Comparison of ENCODE assay signal across 20 cellular contexts in the genomic region with DNA sequence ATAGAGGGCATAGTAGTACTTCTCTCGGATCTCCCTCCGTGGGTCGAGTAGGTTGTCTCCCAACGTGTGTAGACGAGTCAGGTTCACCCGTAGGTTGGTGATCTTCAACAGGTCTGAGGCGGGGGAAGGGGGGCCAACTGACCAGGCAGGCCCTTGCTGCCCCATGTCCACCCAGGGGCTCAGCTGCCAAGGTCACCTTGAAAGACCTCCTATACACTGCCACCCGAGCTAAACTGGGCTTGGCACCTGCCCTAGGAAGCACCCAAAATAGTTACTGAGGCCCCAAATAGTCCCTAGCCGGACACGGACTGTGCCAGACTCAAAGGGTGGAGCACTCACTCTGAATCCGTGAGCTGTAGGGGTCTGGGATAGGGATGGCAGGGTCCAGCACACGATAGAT. TPM values are rescaled to one million over a fixed set of nuclear protein-coding genes. Genes with fewer than 3 reads are reported as not detected.
DNase-seq lines count a peak whose midpoint lies in the region; ATAC-seq and TF ChIP-seq lines count a peak whose summit lies in the region.
"Had no signal": no experiment of that assay in that cellular context is flagged by ENCODE, and none has a peak within 500 bp of the region (broad histone marks: within the 10 kb centered on the region; RNA-seq: fewer than 3 reads in every experiment).

No MANE protein-coding gene starts in this region.

- H3K4me1 Mint-ChIP-seq in HFFc6 (ENCODE audit: low read depth) = peaks cover 26% of the 10 kb centered on the region
- peaks cover 14% of the 10 kb centered on the region for H3K4me1 Mint-ChIP-seq in mesothelial cell of epicardium
- H3K4me1 Mint-ChIP-seq: activated naive CD8-positive, alpha-beta T cell treated with anti-CD3 and anti-CD28 coated beads, Interleukin-2, amount 50 U/mL, for 24 hours; central memory CD8-positive, alpha-beta T cell had no signal

- no peak for DNase-seq in HFFc6
- DNase-seq in coronary artery (ENCODE audit: low spot score) = no peak
- DNase-seq in mesothelial cell of epicardium (ENCODE audit: low spot score in 2 of 2, unreplicated experiment in 2 of 2) = no peak
- DNase-seq in stomach = no peak
- DNase-seq in activated naive CD4-positive, alpha-beta T cell treated with anti-CD3 and anti-CD28 coated beads, Interleukin-2, amount 50 U/mL, for 72 hours (ENCODE audit: low spot score in 2 of 2) = no peak
- DNase-seq in NOMO-1 (lab: John Stamatoyannopoulos, UW; ENCODE audit: unreplicated experiment in 2 of 2) = no peak
- DNase-seq: activated CD4-positive, CD25-positive, alpha-beta regulatory T cell; activated naive CD8-positive, alpha-beta T cell treated with anti-CD3 and anti-CD28 coated beads, Interleukin-2, amount 50 U/mL, for 24 hours; BE2C; foreskin melanocyte; GDM1; NCI-H2029; NCI-H524; SIG-M5; T-helper 2 cell had no signal

- H3K27me3 Mint-ChIP-seq in HFFc6 (ENCODE audit: insufficient read depth) (peaks cover 4% of the 10 kb centered on the region; the same call in 1 of the 2 replicates), mesothelial cell of epicardium (ENCODE audit: low read depth) (no peaks in the 10 kb centered on the region)

- H3K9me3 ChIP-seq in stomach = no peaks in the 10 kb centered on the region
- H3K9me3 ChIP-seq: BE2C had no signal

- TF ChIP-seq POLR2A in stomach (IDR thresholded peaks at IDR 0.05) = no peak

- H3K27ac Mint-ChIP-seq in HFFc6 (no peak overlapping the region), mesothelial cell of epicardium (no peak overlapping the region)
- H3K27ac Mint-ChIP-seq in activated naive CD4-positive, alpha-beta T cell treated with anti-CD3 and anti-CD28 coated beads, Interleukin-2, amount 50 U/mL, for 72 hours = no peak overlapping the region
- H3K27ac Mint-ChIP-seq: activated naive CD8-positive, alpha-beta T cell treated with anti-CD3 and anti-CD28 coated beads, Interleukin-2, amount 50 U/mL, for 24 hours had no signal

- no peaks in the 10 kb centered on the region for H3K9me3 Mint-ChIP-seq in HFFc6
- H3K9me3 Mint-ChIP-seq in mesothelial cell of epicardium = no peaks in the 10 kb centered on the region
- no peaks in the 10 kb centered on the region for H3K9me3 Mint-ChIP-seq in activated naive CD4-positive, alpha-beta T cell treated with anti-CD3 and anti-CD28 coated beads, Interleukin-2, amount 50 U/mL, for 72 hours
- H3K9me3 Mint-ChIP-seq: activated naive CD8-positive, alpha-beta T cell treated with anti-CD3 and anti-CD28 coated beads, Interleukin-2, amount 50 U/mL, for 24 hours; central memory CD8-positive, alpha-beta T cell had no signal

- peaks cover 24% of the 10 kb centered on the region for H3K36me3 Mint-ChIP-seq in HFFc6 (ENCODE audit: low read depth)
- peaks cover 19% of the 10 kb centered on the region for H3K36me3 Mint-ChIP-seq in mesothelial cell of epicardium
- no peaks in the 10 kb centered on the region for H3K36me3 Mint-ChIP-seq in activated naive CD4-positive, alpha-beta T cell treated with anti-CD3 and anti-CD28 coated beads, Interleukin-2, amount 50 U/mL, for 72 hours

- H3K36me3 ChIP-seq in stomach = peaks cover 32 to 52% (median 50%) of the 10 kb centered on the region in 4 donors
- H3K36me3 ChIP-seq: BE2C had no signal

- 74 to 88% (median 85%) methylated on average over 4 to 12 of the region's 12 CpGs for WGBS in stomach, 5 donors

- TF ChIP-seq CTCF in HFFc6 (IDR thresholded peaks at IDR 0.05) = no peak
- TF ChIP-seq CTCF in coronary artery (IDR thresholded peaks at IDR 0.05) = no peak
- TF ChIP-seq CTCF in mesothelial cell of epicardium (IDR thresholded peaks at IDR 0.05; ENCODE audit: unreplicated experiment) = no peak
- TF ChIP-seq CTCF in stomach (IDR thresholded peaks at IDR 0.05) = no peak

- TF ChIP-seq EP300 in stomach (IDR thresholded peaks at IDR 0.05) = no peak

- intact Hi-C loops in stomach (cut with DNase I; ENCODE audit: low total_unique reads) = no loop called here

- no peaks in the 10 kb centered on the region for H3K27me3 ChIP-seq in stomach
- H3K27me3 ChIP-seq: BE2C had no signal

- H3K27ac ChIP-seq in coronary artery = peak overlapping the region in 1 of 2 donors; percentile 95
- H3K27ac ChIP-seq in stomach = peak overlapping the region in 3 of 5 donors; percentile 88

- no peak for ATAC-seq in GM21390 (IDR thresholded peaks at IDR 0.05; ENCODE audit: unreplicated experiment)
- ATAC-seq in activated naive CD4-positive, alpha-beta T cell treated with anti-CD3 and anti-CD28 coated beads, Interleukin-2, amount 50 U/mL, for 72 hours = no peak
- ATAC-seq: activated naive CD8-positive, alpha-beta T cell treated with anti-CD3 and anti-CD28 coated beads, Interleukin-2, amount 50 U/mL, for 24 hours; K562 had no signal

- H3K4me1 ChIP-seq in stomach = peaks cover 18 to 52% (median 42%) of the 10 kb centered on the region in 4 donors
- H3K4me1 ChIP-seq: BE2C had no signal

- H3K4me3 ChIP-seq in coronary artery = peak overlapping the region; percentile 90
- H3K4me3 ChIP-seq in stomach = peak overlapping the region in 3 of 4 donors; percentile 69 to 79 (median 74)
- H3K4me3 ChIP-seq: K562, lung had no signal

- H3K4me3 Mint-ChIP-seq in HFFc6 = peak overlapping the region; percentile 90; the same call in 1 of the 2 replicates
- peak overlapping the region; percentile 92 for H3K4me3 Mint-ChIP-seq in mesothelial cell of epicardium
- H3K4me3 Mint-ChIP-seq: activated naive CD8-positive, alpha-beta T cell treated with anti-CD3 and anti-CD28 coated beads, Interleukin-2, amount 50 U/mL, for 24 hours; central memory CD8-positive, alpha-beta T cell had no signal

RNA-seq across cellular contexts. Expression of a gene that starts 1.8 kb away (rescaled TPM):
- total RNA-seq in HFFc6 (2021; fragmentation: NEBNext Ultra II Directional; extraction: Animal tissue kit (Norgen Biotek cat#: 25700)) = 100 to 1,000 TPM; 432 to 518 (median 449) TPM
- total RNA-seq in mesothelial cell of epicardium (335 to 359 TPM (median 348 TPM) in 3 replicates), stomach (100 to 1,000 TPM; 195 to 578 (median 552) TPM)
- polyA plus RNA-seq in stomach = 100 to 1,000 TPM; 198 to 333 (median 200) TPM
- 1 to 10 TPM in 1 of 2 donors, not detected in 1; 1.4 TPM for total RNA-seq in activated naive CD4-positive, alpha-beta T cell treated with anti-CD3 and anti-CD28 coated beads, Interleukin-2, amount 50 U/mL, for 72 hours
- total RNA-seq: activated CD8-positive, alpha-beta memory T cell treated with anti-CD3 and anti-CD28 coated beads for 36 hours had no signal

RNA-seq across cellular contexts. Expression of a gene that starts 10.4 kb away (rescaled TPM):
- 10 to 100 TPM; 35.2 to 49.2 (median 42.6) TPM for total RNA-seq in HFFc6 (2021; fragmentation: NEBNext Ultra II Directional; extraction: Animal tissue kit (Norgen Biotek cat#: 25700))
- 76.2 to 79.7 TPM (median 76.6 TPM) in 3 replicates for total RNA-seq in mesothelial cell of epicardium
- 10 to 100 TPM; 21.6 to 77.2 (median 57.1) TPM for total RNA-seq in stomach
- 10 to 100 TPM; 15.6 to 16.6 (median 15.7) TPM for polyA plus RNA-seq in stomach
- total RNA-seq in activated naive CD4-positive, alpha-beta T cell treated with anti-CD3 and anti-CD28 coated beads, Interleukin-2, amount 50 U/mL, for 72 hours = 10 to 100 TPM; 40.8 to 46.7 TPM

RNA-seq across cellular contexts. Expression of a gene that starts 26.5 kb away (rescaled TPM):
- 100 to 1,000 TPM; 183 to 263 (median 237) TPM for total RNA-seq in HFFc6 (2021; fragmentation: NEBNext Ultra II Directional; extraction: Animal tissue kit (Norgen Biotek cat#: 25700))
- total RNA-seq in mesothelial cell of epicardium (364 to 373 TPM (median 373 TPM) in 3 replicates), stomach (100 to 1,000 TPM; 151 to 418 (median 217) TPM)
- 100 to 1,000 TPM; 241 to 303 (median 265) TPM for polyA plus RNA-seq in stomach
- 100 to 1,000 TPM; 268 to 378 TPM for total RNA-seq in activated naive CD4-positive, alpha-beta T cell treated with anti-CD3 and anti-CD28 coated beads, Interleukin-2, amount 50 U/mL, for 72 hours

RNA-seq across cellular contexts. Expression of a gene that starts 35.1 kb away (rescaled TPM):
- 10 to 100 TPM; 20.0 to 23.7 (median 21.9) TPM for total RNA-seq in HFFc6 (2021; fragmentation: NEBNext Ultra II Directional; extraction: Animal tissue kit (Norgen Biotek cat#: 25700))
- 28.7 to 29.8 TPM (median 28.9 TPM) in 3 replicates for total RNA-seq in mesothelial cell of epicardium
- 10 to 100 TPM in 3 of 5 donors, 1 to 10 TPM in 2; 2.3 to 22.6 (median 12.9) TPM for total RNA-seq in stomach
- polyA plus RNA-seq in stomach = 10 to 100 TPM; 11.4 to 15.6 (median 12.6) TPM
- 10 to 100 TPM; 10.2 to 20.3 TPM for total RNA-seq in activated naive CD4-positive, alpha-beta T cell treated with anti-CD3 and anti-CD28 coated beads, Interleukin-2, amount 50 U/mL, for 72 hours

RNA-seq across cellular contexts. Expression of a gene that starts 37.2 kb away (rescaled TPM):
- total RNA-seq in HFFc6 (2021; fragmentation: NEBNext Ultra II Directional; extraction: Animal tissue kit (Norgen Biotek cat#: 25700)) = 100 to 1,000 TPM in 2 of 6 experiments, 10 to 100 TPM in 4; 88.7 to 106 (median 94.6) TPM
- total RNA-seq in mesothelial cell of epicardium (130 to 133 TPM (median 132 TPM) in 3 replicates), stomach (100 to 1,000 TPM in 1 of 5 donors, 10 to 100 TPM in 4; 27.2 to 105 (median 63.4) TPM)
- polyA plus RNA-seq in stomach = 10 to 100 TPM; 16.1 to 29.7 (median 19.4) TPM
- 100 to 1,000 TPM; 126 to 150 TPM for total RNA-seq in activated naive CD4-positive, alpha-beta T cell treated with anti-CD3 and anti-CD28 coated beads, Interleukin-2, amount 50 U/mL, for 72 hours

Comparison
In these comparisons a context has a peak if more than half of its experiments do, and no peak if none do; other contexts are left out.
1. RNA of a gene that starts 1.8 kb away (total RNA-seq): 195 to 578 TPM in stomach, 432 to 518 TPM in HFFc6 and 335 to 359 TPM in mesothelial cell of epicardium; 1.4 TPM in activated naive CD4-positive, alpha-beta T cell treated with anti-CD3 and anti-CD28 coated beads, Interleukin-2, amount 50 U/mL, for 72 hours; every median in the first group is over 10 times any median in the second.